In the genomic region with DNA sequence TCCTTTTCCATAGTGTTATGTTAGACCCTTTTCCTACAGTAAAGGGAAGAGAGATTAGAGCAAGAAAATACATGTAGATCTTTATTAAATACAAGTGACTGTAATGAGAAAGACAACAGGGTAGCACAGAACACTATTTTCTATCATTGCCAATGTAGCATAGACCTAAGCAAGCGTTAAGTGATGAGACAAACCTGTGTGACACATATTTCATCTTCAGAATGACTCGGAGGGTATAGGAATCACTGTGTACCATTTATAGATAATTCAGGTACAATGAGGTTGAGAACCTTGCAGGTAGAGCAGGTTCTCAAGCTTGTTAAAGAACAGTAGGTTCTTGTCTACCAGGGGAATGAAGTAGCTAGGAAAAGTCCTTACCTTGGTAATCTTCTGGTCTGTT, we compare ENCODE assay signal across 22 cellular contexts.
"Had no signal": no experiment of that assay in that cellular context is flagged by ENCODE, and none has a peak within 500 bp of the region (broad histone marks: within the 10 kb centered on the region; RNA-seq: fewer than 3 reads in every experiment).

No MANE protein-coding gene starts in this region.

- H3K4me3 Mint-ChIP-seq: mesothelial cell of epicardium; naive B cell; natural killer cell; nephron progenitor cell; neural progenitor cell; stimulated activated naive B cell treated with anti-CD40 and anti-IgM and Interleukin-4, amounts not matched to agents 10 μg/mL and 1 μg/mL and 100 μg/mL, for 72 hours had no signal

- H3K27ac Mint-ChIP-seq: mesothelial cell of epicardium; nephron progenitor cell; neural progenitor cell; progenitor cell of endocrine pancreas; stimulated activated naive B cell treated with anti-CD40 and anti-IgM and Interleukin-4, amounts not matched to agents 10 μg/mL and 1 μg/mL and 100 μg/mL, for 72 hours had no signal

- DNase-seq: islet precursor cell; left ventricle myocardium inferior; mesendoderm; naive B cell; natural killer cell; nephron progenitor cell; occipital lobe; right lobe of liver; stimulated activated CD4-positive, alpha-beta T cell treated with anti-CD3 and anti-CD28 coated beads, Interleukin-1b, Interleukin-23, amount 100 ng/mL, for 48 hours; stimulated activated CD4-positive, alpha-beta T cell treated with anti-CD3 and anti-CD28 coated beads, Interleukin-2, amount 100 ng/mL, for 48 hours; stimulated activated CD4-positive, alpha-beta T cell treated with anti-CD3 and anti-CD28 coated beads, Interleukin-4, amount 100 ng/mL, for 4 hours; stimulated activated CD8-positive, alpha-beta memory T cell treated with anti-CD3 and anti-CD28 coated beads, Interleukin-4, amount 100 ng/mL, for 48 hours; stimulated activated naive B cell treated with anti-CD40 and anti-IgM and Interleukin-4, amounts not matched to agents 10 μg/mL and 1 μg/mL and 100 μg/mL, for 72 hours; stimulated activated naive CD8-positive, alpha-beta T cell treated with anti-CD3 and anti-CD28 coated beads, Interleukin-15, Interleukin-2, amounts not matched to agents 100 U/mL and 50 U/mL, for 24 hours; stomach; testis; thyroid gland; transverse colon; upper lobe of left lung had no signal

- H3K27me3 Mint-ChIP-seq: naive B cell; progenitor cell of endocrine pancreas; stimulated activated naive B cell treated with anti-CD40 and anti-IgM and Interleukin-4, amounts not matched to agents 10 μg/mL and 1 μg/mL and 100 μg/mL, for 72 hours had no signal

- ATAC-seq: natural killer cell; right lobe of liver; stimulated activated naive B cell treated with anti-CD40 and anti-IgM and Interleukin-4, amounts not matched to agents 10 μg/mL and 1 μg/mL and 100 μg/mL, for 72 hours; stimulated activated naive CD8-positive, alpha-beta T cell treated with anti-CD3 and anti-CD28 coated beads, Interleukin-15, Interleukin-2, amounts not matched to agents 100 U/mL and 50 U/mL, for 24 hours had no signal

- H3K9me3 Mint-ChIP-seq: mesothelial cell of epicardium; naive B cell; natural killer cell; nephron progenitor cell; neural progenitor cell; stimulated activated naive B cell treated with anti-CD40 and anti-IgM and Interleukin-4, amounts not matched to agents 10 μg/mL and 1 μg/mL and 100 μg/mL, for 72 hours had no signal
